Comparison of ENCODE assay signal across 14 cellular contexts in the genomic region with DNA sequence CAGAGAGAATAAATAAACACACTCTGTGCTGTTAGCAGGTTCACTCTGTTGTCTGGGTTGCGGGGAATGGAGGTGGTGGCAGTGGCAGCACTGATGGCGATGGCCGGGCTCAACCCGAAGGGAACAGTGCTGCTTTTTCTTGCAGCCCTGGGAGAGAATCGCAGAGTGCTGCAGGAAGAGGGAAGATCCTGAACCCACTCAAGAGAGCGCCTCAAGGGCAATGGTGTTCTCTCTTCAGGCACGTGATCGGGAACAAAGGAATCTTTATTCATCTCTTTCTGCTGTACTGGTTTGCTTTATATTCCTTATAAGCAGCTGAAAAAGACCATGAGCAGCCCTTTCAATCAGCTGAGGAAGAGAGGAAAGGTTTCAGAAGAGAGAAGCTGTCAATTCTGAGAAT.
DNase-seq lines count a peak whose midpoint lies in the region; ATAC-seq, FAIRE-seq and TF ChIP-seq lines count a peak whose summit lies in the region.
"Had no signal": no experiment of that assay in that cellular context is flagged by ENCODE, and none has a peak within 500 bp of the region (broad histone marks: within the 10 kb centered on the region; RNA-seq: fewer than 3 reads in every experiment).

No MANE protein-coding gene starts in this region.

- no peaks in the 10 kb centered on the region for H3K9me3 ChIP-seq in H9 (ENCODE audit: control insufficient read depth, low read depth, low read length)
- H3K9me3 ChIP-seq in astrocyte (ENCODE audit: insufficient read depth, low read depth, low read length) = no peaks in the 10 kb centered on the region
- no peaks in the 10 kb centered on the region for H3K9me3 ChIP-seq in iPS-15b (ENCODE audit: control insufficient read depth, insufficient read depth, low read length)
- H3K9me3 ChIP-seq in T-helper 17 cell (ENCODE audit: control insufficient read depth, low read length, poor library complexity, severe bottlenecking) = no peaks in the 10 kb centered on the region
- no peaks in the 10 kb centered on the region for H3K9me3 ChIP-seq in left ventricle myocardium inferior (replicated peaks)
- H3K9me3 ChIP-seq: BLaER1 had no signal

- H3K36me3 ChIP-seq in astrocyte (ENCODE audit: insufficient read depth, low read length) (no peaks in the 10 kb centered on the region), iPS-15b (ENCODE audit: control insufficient read depth, insufficient read depth, low read length) (no peaks in the 10 kb centered on the region), left ventricle myocardium inferior (no peaks in the 10 kb centered on the region)
- H3K36me3 ChIP-seq: BLaER1 had no signal

- H3K79me1 ChIP-seq in H9 (ENCODE audit: insufficient read depth, low read depth, low read length, poor library complexity, severe bottlenecking) = no peaks in the 10 kb centered on the region

- no peak overlapping the region for H4K5ac ChIP-seq in H9 (ENCODE audit: insufficient read length, low read depth, low read length)

- no peak overlapping the region; the same call in 1 of the 2 replicates for H3K4ac ChIP-seq in H9 (ENCODE audit: low read depth, low read length)

- peak overlapping the region; percentile 65 for H2BK120ac ChIP-seq in H9 (ENCODE audit: low read depth, low read length, poor library complexity, severe bottlenecking)

- H3K4me2 ChIP-seq in H9 (ENCODE audit: insufficient read depth, insufficient read length, low read length) (peak overlapping the region; percentile 9), astrocyte (ENCODE audit: low read length) (peak overlapping the region; percentile 61)
- H3K4me2 ChIP-seq: BLaER1 had no signal

- H3K4me1 ChIP-seq in H9 (ENCODE audit: insufficient read depth, low read length) = peaks cover 5% of the 10 kb centered on the region; the same call in 1 of the 2 replicates
- no peaks in the 10 kb centered on the region for H3K4me1 ChIP-seq in astrocyte (ENCODE audit: insufficient read depth, low read length)
- H3K4me1 ChIP-seq in iPS-15b (ENCODE audit: control insufficient read depth, insufficient read depth, low read length) = peaks cover 14% of the 10 kb centered on the region
- no peaks in the 10 kb centered on the region for H3K4me1 ChIP-seq in left ventricle myocardium inferior
- H3K4me1 ChIP-seq: BLaER1 had no signal

- H2AFZ ChIP-seq in H9 (ENCODE audit: low read length) = peak overlapping the region; percentile 90
- H2AFZ ChIP-seq in astrocyte (ENCODE audit: low read depth, low read length) = peak overlapping the region; percentile 76

- no peaks in the 10 kb centered on the region for H3K27me3 Mint-ChIP-seq in H9 (ENCODE audit: low read depth)
- no peaks in the 10 kb centered on the region for H3K27me3 Mint-ChIP-seq in astrocyte (ENCODE audit: low read depth, unreplicated experiment)
- peaks cover 9% of the 10 kb centered on the region for H3K27me3 Mint-ChIP-seq in osteocyte (ENCODE audit: unreplicated experiment)
- peaks cover 52% of the 10 kb centered on the region for H3K27me3 Mint-ChIP-seq in T-helper 17 cell

- H3K9ac ChIP-seq in H9 (ENCODE audit: extremely low read depth, insufficient read length, low read length) = no peak overlapping the region
- H3K9ac ChIP-seq in astrocyte (ENCODE audit: low read length) = peak overlapping the region; percentile 10
- peak overlapping the region; percentile 9 for H3K9ac ChIP-seq in iPS-15b (ENCODE audit: low read depth, low read length)
- H3K9ac ChIP-seq: BLaER1 had no signal

- H3K36me3 Mint-ChIP-seq in H9 (ENCODE audit: insufficient read depth in 1 of 3, low read depth in 3 of 3) (no peaks in the 10 kb centered on the region), astrocyte (ENCODE audit: low read depth, unreplicated experiment) (no peaks in the 10 kb centered on the region), osteocyte (ENCODE audit: unreplicated experiment) (no peaks in the 10 kb centered on the region), T-helper 17 cell (ENCODE audit: low read depth) (peaks cover 1% of the 10 kb centered on the region)

- peak overlapping the region; percentile 27 for H3K18ac ChIP-seq in H9 (ENCODE audit: insufficient read length, low read depth, low read length)

- ATAC-seq in T-helper 17 cell = no peak
- ATAC-seq: activated CD8-positive, alpha-beta T cell treated with anti-CD3 and anti-CD28 coated beads for 36 hours had no signal

- no peak overlapping the region for H3K4me3 ChIP-seq in astrocyte (ENCODE audit: insufficient read depth, low read depth, low read length)
- H3K4me3 ChIP-seq in iPS-15b (ENCODE audit: low read depth, low read length) = no peak overlapping the region
- H3K4me3 ChIP-seq in left ventricle myocardium inferior = no peak overlapping the region
- H3K4me3 ChIP-seq: BLaER1 had no signal

- H4K20me1 ChIP-seq in H9 (ENCODE audit: control insufficient read depth, insufficient read depth, insufficient read length) (no peaks in the 10 kb centered on the region), astrocyte (ENCODE audit: insufficient read depth, low read length) (no peaks in the 10 kb centered on the region)
- H4K20me1 ChIP-seq: BLaER1 had no signal

- H3K9me3 Mint-ChIP-seq in H9 (no peaks in the 10 kb centered on the region), astrocyte (ENCODE audit: unreplicated experiment) (no peaks in the 10 kb centered on the region), osteocyte (ENCODE audit: unreplicated experiment) (no peaks in the 10 kb centered on the region)
- H3K9me3 Mint-ChIP-seq: activated CD8-positive, alpha-beta T cell treated with anti-CD3 and anti-CD28 coated beads for 36 hours; activated naive CD4-positive, alpha-beta T cell treated with anti-CD3 and anti-CD28 coated beads for 36 hours had no signal

- H4K91ac ChIP-seq in H9 (ENCODE audit: insufficient read length, low read depth, low read length) = no peak overlapping the region

- H3K27me3 ChIP-seq in H9 (ENCODE audit: insufficient read depth, low read length) (no peaks in the 10 kb centered on the region), astrocyte (ENCODE audit: insufficient read depth, low read length) (no peaks in the 10 kb centered on the region), iPS-15b (ENCODE audit: control insufficient read depth, insufficient read depth, low read length) (no peaks in the 10 kb centered on the region), left ventricle myocardium inferior (ENCODE audit: low read depth) (no peaks in the 10 kb centered on the region)
- H3K27me3 ChIP-seq: BLaER1 had no signal

- H2AK5ac ChIP-seq in H9 (ENCODE audit: insufficient read length, low read length) = no peak overlapping the region

- H3K23ac ChIP-seq in H9 (ENCODE audit: insufficient read length, low read depth, low read length) = no peak overlapping the region

- H2BK12ac ChIP-seq in H9 (ENCODE audit: insufficient read length, low read depth, low read length) = no peak overlapping the region

- H3K23me2 ChIP-seq in H9 (ENCODE audit: insufficient read length, low read depth, low read length, poor library complexity, severe bottlenecking) = no peaks in the 10 kb centered on the region

- peak; percentile 52 for DNase-seq in H9
- no peak for DNase-seq in astrocyte (ENCODE audit: low read depth)
- no peak for DNase-seq in osteocyte (ENCODE audit: extremely low spot score, unreplicated experiment)
- DNase-seq in NCI-H146 treated with DMSO at 0.1 percent for 48 hours (lab: John Stamatoyannopoulos, UW; ENCODE audit: unreplicated experiment) = no peak
- no peak for DNase-seq in T-helper 17 cell
- no peak for DNase-seq in stimulated activated CD4-positive, alpha-beta T cell treated with anti-CD3 and anti-CD28 coated beads, Interleukin-4, amount 100 ng/mL, for 24 hours
- DNase-seq in left ventricle myocardium inferior = no peak
- DNase-seq: activated CD8-positive, alpha-beta T cell treated with anti-CD3 and anti-CD28 coated beads for 36 hours; activated naive CD4-positive, alpha-beta T cell treated with anti-CD3 and anti-CD28 coated beads for 36 hours; NCI-H1092; stimulated activated CD4-positive, alpha-beta T cell treated with anti-CD3 and anti-CD28 coated beads, Interleukin-12 subunit alpha, Interleukin-12 subunit beta, amount 100 ng/mL, for 4 hours; T-helper 1 cell had no signal

- H3K27ac ChIP-seq in H9 (ENCODE audit: insufficient read length, low read depth, low read length) (no peak overlapping the region), astrocyte (ENCODE audit: low read depth, low read length) (no peak overlapping the region), left ventricle myocardium inferior (replicated peaks) (no peak overlapping the region)
- H3K27ac ChIP-seq: BLaER1 had no signal

- TF ChIP-seq CTCF in H9 (conservative IDR thresholded peaks at IDR 0.05) (no peak), astrocyte (IDR thresholded peaks at IDR 0.05; ENCODE audit: insufficient read depth, low read depth, low read length) (no peak), osteocyte (IDR thresholded peaks at IDR 0.05) (no peak), left ventricle myocardium inferior (IDR thresholded peaks at IDR 0.05; ENCODE audit: borderline replicate concordance) (no peak)

- no peak overlapping the region for H2BK15ac ChIP-seq in H9 (ENCODE audit: low read depth, low read length)

- no peak overlapping the region for H4K8ac ChIP-seq in H9 (replicated peaks; ENCODE audit: insufficient read length, low read depth, low read length)

- FAIRE-seq in astrocyte (lab: Jason Lieb, UNC) = no peak

- peak overlapping the region; percentile 90; the same call in 1 of the 2 replicates for H3K14ac ChIP-seq in H9 (ENCODE audit: insufficient read depth, low read length)

- H3K79me2 ChIP-seq in H9 (ENCODE audit: insufficient read depth, low read length) (no peaks in the 10 kb centered on the region), astrocyte (ENCODE audit: insufficient read depth, low read length) (no peaks in the 10 kb centered on the region)

- no peak overlapping the region for H3K56ac ChIP-seq in H9 (ENCODE audit: insufficient read length, low read depth, low read length)

- intact Hi-C loops in left ventricle myocardium inferior (cut with micrococcal nuclease) = no loop called here

- WGBS in H9 (ENCODE audit: extremely low coverage, insufficient read length, low lambda C conversion rate) = no CpG with 5 or more reads among the region's 8 CpGs

- H3K4me1 Mint-ChIP-seq in H9 (peaks cover 33 to 41% of the 10 kb centered on the region in 2 experiments), astrocyte (ENCODE audit: low read depth, unreplicated experiment) (peaks cover 17% of the 10 kb centered on the region), osteocyte (ENCODE audit: unreplicated experiment) (peaks cover 34% of the 10 kb centered on the region), T-helper 17 cell (no peaks in the 10 kb centered on the region)

- H3K27ac Mint-ChIP-seq in H9 (peak overlapping the region; percentile 79 to 97 (median 90); a peak in 6 of 7 replicates), astrocyte (ENCODE audit: unreplicated experiment) (no peak overlapping the region), osteocyte (ENCODE audit: unreplicated experiment) (peak overlapping the region; percentile 68), T-helper 17 cell (no peak overlapping the region)
- H3K27ac Mint-ChIP-seq: activated CD8-positive, alpha-beta T cell treated with anti-CD3 and anti-CD28 coated beads for 36 hours; activated naive CD4-positive, alpha-beta T cell treated with anti-CD3 and anti-CD28 coated beads for 36 hours had no signal

- H2BK5ac ChIP-seq in H9 (ENCODE audit: insufficient read length, low read length) = no peak overlapping the region

- no peak overlapping the region for H2BK20ac ChIP-seq in H9 (ENCODE audit: low read depth, low read length, poor library complexity, severe bottlenecking)

- no peak overlapping the region; a peak in 2 of 5 replicates for H3K4me3 Mint-ChIP-seq in H9
- H3K4me3 Mint-ChIP-seq in astrocyte (ENCODE audit: unreplicated experiment) = peak overlapping the region; percentile 34
- H3K4me3 Mint-ChIP-seq in osteocyte (ENCODE audit: unreplicated experiment) = peak overlapping the region; percentile 52
- H3K4me3 Mint-ChIP-seq in T-helper 17 cell = no peak overlapping the region
- H3K4me3 Mint-ChIP-seq: activated CD8-positive, alpha-beta T cell treated with anti-CD3 and anti-CD28 coated beads for 36 hours; activated naive CD4-positive, alpha-beta T cell treated with anti-CD3 and anti-CD28 coated beads for 36 hours had no signal

- no peak overlapping the region for H3T11ph ChIP-seq in H9 (ENCODE audit: low read length)

Comparison
In these comparisons a context has a peak if more than half of its experiments do, and no peak if none do; other contexts are left out.
1. H3K27ac Mint-ChIP-seq: peak in H9 (3 of 3) and osteocyte (single experiment); none in astrocyte (single experiment) and T-helper 17 cell (single experiment).
2. H3K4me3 Mint-ChIP-seq: peak in astrocyte (single experiment) and osteocyte (single experiment); none in H9 (0 of 2) and T-helper 17 cell (single experiment).